ENCODE assay signal across 28 cellular contexts in the genomic region with DNA sequence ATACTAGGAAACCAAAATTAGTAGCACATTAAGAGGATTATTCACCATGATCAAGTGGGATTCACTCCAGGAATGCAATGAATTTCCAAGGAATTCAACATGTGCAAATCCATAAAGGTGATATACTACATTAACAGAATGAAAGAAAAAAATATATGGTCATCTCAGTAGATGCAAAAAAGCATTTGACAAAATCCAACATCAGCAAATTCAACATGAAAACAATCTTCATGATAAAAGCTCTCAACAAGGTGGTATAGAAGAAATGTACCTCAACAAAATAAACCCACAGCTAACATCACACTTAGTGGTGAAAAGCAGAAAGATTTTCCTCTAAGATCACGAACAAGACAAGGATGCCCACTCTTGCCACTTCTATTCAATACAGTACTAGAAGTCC.
"Had no signal": no experiment of that assay in that cellular context is flagged by ENCODE, and none has a peak within 500 bp of the region (broad histone marks: within the 10 kb centered on the region; RNA-seq: fewer than 3 reads in every experiment).

No MANE protein-coding gene starts in this region.

- H3K27me3 ChIP-seq: colonic mucosa, esophagus squamous epithelium, foreskin keratinocyte, gastrocnemius medialis, heart left ventricle, heart right ventricle had no signal

- H3K4me3 ChIP-seq: colonic mucosa, coronary artery, dorsolateral prefrontal cortex, esophagus muscularis mucosa, esophagus squamous epithelium, gastrocnemius medialis, gastroesophageal sphincter, heart left ventricle, heart right ventricle had no signal

- FAIRE-seq: colon, endometrium, endothelial cell of umbilical vein, frontal cortex had no signal

- H3K36me3 ChIP-seq: colonic mucosa, esophagus muscularis mucosa, esophagus squamous epithelium, gastrocnemius medialis, gastroesophageal sphincter, heart left ventricle, heart right ventricle had no signal

- DNase-seq: colonic mucosa; cortex of kidney; dermis blood vessel endothelial cell; dorsolateral prefrontal cortex; effector CD4-positive, alpha-beta T cell; effector CD8-positive, alpha-beta T cell; effector memory CD4-positive, alpha-beta T cell; effector memory CD8-positive, alpha-beta T cell; endodermal cell; erythroblast; esophagus squamous epithelium; foreskin fibroblast; foreskin keratinocyte; foreskin melanocyte; gastrocnemius medialis; glutamatergic neuron; head of caudate nucleus; heart left ventricle; heart right ventricle had no signal

- ATAC-seq: effector memory CD8-positive, alpha-beta T cell; esophagus mucosa; foreskin keratinocyte; gastrocnemius medialis; gastroesophageal sphincter; heart left ventricle; heart right ventricle had no signal

- H3K4me1 ChIP-seq: colonic mucosa, esophagus muscularis mucosa, esophagus squamous epithelium, foreskin keratinocyte, gastrocnemius medialis, gastroesophageal sphincter, heart left ventricle, heart right ventricle had no signal

- H3K27ac ChIP-seq: colonic mucosa, coronary artery, dorsolateral prefrontal cortex, epithelial cell of prostate, esophagus muscularis mucosa, esophagus squamous epithelium, foreskin keratinocyte, gastrocnemius medialis, gastroesophageal sphincter, heart left ventricle, heart right ventricle had no signal

- H3K9me3 ChIP-seq: colonic mucosa, esophagus squamous epithelium, gastrocnemius medialis, gastroesophageal sphincter had no signal
